In genomic region chr7:27242580-27243339, GRCh38 we compare ENCODE assay signal across 1 cellular context.
TF ChIP-seq lines count a peak whose summit lies in the region.

Gene EVX1, plus strand, starts transcription at chr7:27242802. Its CDS starts 229 bp downstream, at chr7:27243031.

TF ChIP-seq in A549, 52 proteins besides CTCF, POLR2A, EP300 and RAD21 (continued from another document):
- no peak for TF ChIP-seq USF2 (IDR thresholded peaks at IDR 0.05)
- no peak for TF ChIP-seq FOSL2 (IDR thresholded peaks at IDR 0.05)
- no peak for TF ChIP-seq FOSL2 (CRISPR knock-in tag; IDR thresholded peaks at IDR 0.05)
- no peak for TF ChIP-seq CHD2 (IDR thresholded peaks at IDR 0.05; ENCODE audit: low read length, partially characterized antibody)
- no peak for TF ChIP-seq RFX5 (IDR thresholded peaks at IDR 0.05)
- no peak for TF ChIP-seq RNF2 (IDR thresholded peaks at IDR 0.05; ENCODE audit: borderline replicate concordance, low read depth)
- no peak for TF ChIP-seq ZC3H11A (IDR thresholded peaks at IDR 0.05)
- TF ChIP-seq ELK1 (IDR thresholded peaks at IDR 0.05; ENCODE audit: low read depth, low read length), result no peak
- TF ChIP-seq REST (IDR thresholded peaks at IDR 0.05), result no peak
- no peak for TF ChIP-seq ZFP36 (IDR thresholded peaks at IDR 0.05; ENCODE audit: borderline replicate concordance, partially characterized antibody)
- TF ChIP-seq NPAS2 (CRISPR knock-in tag; IDR thresholded peaks at IDR 0.05; ENCODE audit: borderline replicate concordance), result no peak
- no peak for TF ChIP-seq MAFK (IDR thresholded peaks at IDR 0.05; ENCODE audit: partially characterized antibody)
